In the genomic region with DNA sequence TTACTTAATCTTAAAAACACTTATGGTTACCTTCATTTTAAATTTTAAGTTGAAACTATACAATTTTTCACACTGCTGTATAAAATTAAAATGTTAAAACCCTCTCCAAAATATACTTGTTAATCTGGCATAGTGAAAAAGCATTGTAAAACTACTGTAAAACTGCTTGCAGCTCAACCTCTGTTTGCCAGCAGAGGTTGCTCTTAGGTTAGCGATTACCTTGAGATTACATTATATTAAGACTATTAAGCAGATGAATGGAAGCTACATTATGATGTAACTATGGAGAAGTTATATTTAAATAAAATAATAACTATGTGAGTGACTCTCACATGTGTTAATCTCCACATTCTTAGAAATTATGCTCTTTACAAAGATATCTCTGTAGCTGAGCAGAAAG, we compare ENCODE assay signal across 10 cellular contexts.
DNase-seq lines count a peak whose midpoint lies in the region; ATAC-seq and TF ChIP-seq lines count a peak whose summit lies in the region.
"Had no signal": no experiment of that assay in that cellular context is flagged by ENCODE, and none has a peak within 500 bp of the region (broad histone marks: within the 10 kb centered on the region; RNA-seq: fewer than 3 reads in every experiment).

No MANE protein-coding gene starts in this region.

- H3K27ac ChIP-seq in IMR-90 (ENCODE audit: insufficient read depth, low read length) (no peak overlapping the region), WERI-Rb-1 (no peak overlapping the region)

- no peaks in the 10 kb centered on the region for H3K79me1 ChIP-seq in IMR-90 (ENCODE audit: low read depth in 1 of 2, low read length in 2 of 2)

- H3K18ac ChIP-seq in IMR-90 (ENCODE audit: low read depth, low read length) = no peak overlapping the region

- H4K20me1 ChIP-seq in IMR-90 (ENCODE audit: insufficient read depth, low read length) = no peaks in the 10 kb centered on the region

- no peaks in the 10 kb centered on the region for H3K27me3 ChIP-seq in IMR-90 (ENCODE audit: control insufficient read depth, insufficient read depth, low read length)
- H3K27me3 ChIP-seq in WERI-Rb-1 (ENCODE audit: insufficient read depth, low read depth, severe bottlenecking) = no peaks in the 10 kb centered on the region

- H3K36me3 ChIP-seq in IMR-90 (ENCODE audit: control insufficient read depth, insufficient read depth, low read length) (no peaks in the 10 kb centered on the region), WERI-Rb-1 (no peaks in the 10 kb centered on the region)

- H4K91ac ChIP-seq in IMR-90 (ENCODE audit: insufficient read depth, low read depth, low read length) = no peak overlapping the region

- no peak overlapping the region for H4K5ac ChIP-seq in IMR-90 (ENCODE audit: low read depth, low read length)

- no peak overlapping the region for H3K56ac ChIP-seq in IMR-90 (ENCODE audit: extremely low read depth, insufficient read depth, low read length)

- H2AFZ ChIP-seq in IMR-90 (replicated peaks; ENCODE audit: low read length, poor library complexity) = no peak overlapping the region

- no peak overlapping the region for H3K4ac ChIP-seq in IMR-90 (ENCODE audit: low read depth, low read length)

- TF ChIP-seq RAD21 in IMR-90 (IDR thresholded peaks at IDR 0.05; ENCODE audit: low read length) = peak; percentile 16; the same call in 1 of the 2 replicates

- H3K9me1 ChIP-seq in IMR-90 (ENCODE audit: insufficient read depth, low read length) = no peaks in the 10 kb centered on the region

- POLR2A ChIA-PET in IMR-90 (lab: Charles Lee; ENCODE audit: unreplicated experiment) = no interaction called here

- DNase-seq in DMS153 (lab: John Stamatoyannopoulos, UW) (peak; percentile 9), IMR-90 (peak; percentile 4), WERI-Rb-1 (peak; percentile 15), left kidney (ENCODE audit: low read depth, low spot score) (peak; percentile 7), retina (no peak), GM10266 (ENCODE audit: extremely low spot score) (no peak)
- DNase-seq: activated CD4-positive, alpha-beta T cell treated with anti-CD3 and anti-CD28 coated beads for 1 hour; glutamatergic neuron; stimulated activated CD4-positive, alpha-beta T cell treated with anti-CD3 and anti-CD28 coated beads, Interleukin-2, amount 100 ng/mL, for 48 hours had no signal

- H3K9me3 ChIP-seq in IMR-90 (ENCODE audit: control insufficient read depth, insufficient read depth, low read length) (no peaks in the 10 kb centered on the region), WERI-Rb-1 (ENCODE audit: severe bottlenecking) (no peaks in the 10 kb centered on the region)

- CTCF ChIA-PET in IMR-90 (lab: Yijun Ruan, JAX) = no interaction called here

- no peak overlapping the region for H2BK20ac ChIP-seq in IMR-90 (ENCODE audit: low read depth, low read length)

- no CpG with 5 or more reads among the region's 1 CpG for WGBS in IMR-90 (ENCODE audit: extremely low coverage in 2 of 2, insufficient read length in 1 of 2), 2 experiments

- H3K4me3 ChIP-seq in IMR-90 (ENCODE audit: insufficient read depth, low read depth, low read length) (no peak overlapping the region), WERI-Rb-1 (ENCODE audit: low read depth, low read length) (no peak overlapping the region)

- intact Hi-C loops in IMR-90 (cut with micrococcal nuclease) = no loop called here

- TF ChIP-seq CTCF in IMR-90 (conservative IDR thresholded peaks at IDR 0.05; ENCODE audit: low read depth, low read length) (no peak), WERI-Rb-1 (IDR thresholded peaks at IDR 0.05; ENCODE audit: low read depth, low read length) (0 out of 2 replicates have a peak, but pooled peaks have one; percentile 20), GM10266 (IDR thresholded peaks at IDR 0.05; ENCODE audit: control insufficient read depth, insufficient read depth, low read depth, missing control alignments) (no peak)

- H3K23ac ChIP-seq in IMR-90 (ENCODE audit: low read depth, low read length) = no peak overlapping the region

- H2BK120ac ChIP-seq in IMR-90 (ENCODE audit: low read depth, low read length) = no peak overlapping the region

- H3K14ac ChIP-seq in IMR-90 (replicated peaks; ENCODE audit: low read depth, low read length) = no peak overlapping the region

- H2AK9ac ChIP-seq in IMR-90 (replicated peaks; ENCODE audit: low read depth, low read length, poor library complexity) = no peak overlapping the region

- H3K4me2 ChIP-seq in IMR-90 (ENCODE audit: low read depth, low read length) = no peak overlapping the region

- ATAC-seq in IMR-90 (ENCODE audit: low read depth) (no peak), HG03039 (IDR thresholded peaks at IDR 0.05; ENCODE audit: unreplicated experiment) (no peak)

- no peak overlapping the region for H2BK5ac ChIP-seq in IMR-90 (ENCODE audit: low read depth, low read length, poor library complexity, severe bottlenecking)

- no peak overlapping the region for H4K8ac ChIP-seq in IMR-90 (ENCODE audit: low read depth in 2 of 2, low read length in 2 of 2)

- in situ Hi-C loops in IMR-90 (cut with MboI; ENCODE audit: low sequenced_read_pairs) = no loop called here

- no peak overlapping the region for H2AK5ac ChIP-seq in IMR-90 (ENCODE audit: low read depth, low read length)

- dilution Hi-C loops in IMR-90 (cut with HindIII; ENCODE audit: low sequenced_read_pairs, unreplicated experiment) = no loop called here

- H3K9ac ChIP-seq in IMR-90 (ENCODE audit: low read depth, low read length) = no peak overlapping the region

- H2BK15ac ChIP-seq in IMR-90 (ENCODE audit: low read depth, low read length) = no peak overlapping the region

- H3K4me1 ChIP-seq in IMR-90 (ENCODE audit: control insufficient read depth, insufficient read depth, low read length) = no peaks in the 10 kb centered on the region

- no TSS peak for BruUV-seq in IMR-90 (replicated peaks; lab: Mats Ljungman, UMichigan)

- no peak for TF ChIP-seq POLR2A in IMR-90 (IDR thresholded peaks at IDR 0.05; ENCODE audit: low read depth, low read length)

TF ChIP-seq in IMR-90, 13 proteins besides CTCF, POLR2A, EP300 and RAD21:
- TF ChIP-seq CHD1 (IDR thresholded peaks at IDR 0.05; ENCODE audit: low read depth, low read length) (no peak), CEBPB (IDR thresholded peaks at IDR 0.05; ENCODE audit: low read depth, low read length) (no peak)

Comparison
In these comparisons a context has a peak if more than half of its experiments do, and no peak if none do; other contexts are left out.
1. DNase-seq: peak in DMS153 (single experiment), IMR-90 (single experiment), WERI-Rb-1 (single experiment) and left kidney (single experiment); none in retina (single experiment) and GM10266 (single experiment).